22 cellular contexts compared by ENCODE assay signal in genomic region chr11:22089609-22090008, GRCh38.
"Had no signal": no experiment of that assay in that cellular context is flagged by ENCODE, and none has a peak within 500 bp of the region (broad histone marks: within the 10 kb centered on the region; RNA-seq: fewer than 3 reads in every experiment).

No MANE protein-coding gene starts in this region.

- H3K4me1 ChIP-seq: colonic mucosa, esophagus squamous epithelium, lower lobe of right lung had no signal

- H3K27me3 ChIP-seq: colonic mucosa, esophagus squamous epithelium, gastrocnemius medialis, heart right ventricle had no signal

- H3K9me3 ChIP-seq: colonic mucosa, esophagus squamous epithelium, gastrocnemius medialis, heart right ventricle, left ventricle myocardium inferior, lower lobe of right lung had no signal

- H3K36me3 ChIP-seq: colonic mucosa, esophagus squamous epithelium, gastrocnemius medialis, heart right ventricle, left ventricle myocardium inferior, lower lobe of right lung had no signal

- DNase-seq: colonic mucosa; cortex of kidney; effector CD8-positive, alpha-beta T cell; effector memory CD8-positive, alpha-beta T cell; endodermal cell; erythroblast; esophagus squamous epithelium; foreskin fibroblast; foreskin melanocyte; gastrocnemius medialis; glutamatergic neuron; head of caudate nucleus; heart right ventricle; hippocampal formation; left cardiac atrium; left ventricle myocardium inferior; lower lobe of right lung; mesenchymal stem cell; mucosa of descending colon; naive B cell had no signal

- ATAC-seq: effector memory CD8-positive, alpha-beta T cell; esophagus mucosa; gastrocnemius medialis; heart right ventricle; left cardiac atrium; lower lobe of right lung; mucosa of descending colon had no signal

- H3K4me3 ChIP-seq: colonic mucosa, esophagus squamous epithelium, gastrocnemius medialis, heart right ventricle, left ventricle myocardium inferior, lower lobe of right lung, mucosa of descending colon had no signal

- H3K27ac ChIP-seq: colonic mucosa, epithelial cell of prostate, esophagus squamous epithelium, gastrocnemius medialis, heart right ventricle, left ventricle myocardium inferior, lower lobe of right lung had no signal
